15 cellular contexts compared by ENCODE assay signal in genomic region chr2:1633936-1634587, GRCh38.
"Had no signal": no experiment of that assay in that cellular context is flagged by ENCODE, and none has a peak within 500 bp of the region (broad histone marks: within the 10 kb centered on the region; RNA-seq: fewer than 3 reads in every experiment).

No MANE protein-coding gene starts in this region.

- H3K4me1 Mint-ChIP-seq: activated T-helper 17 cell treated with anti-CD3 and anti-CD28 coated beads, Interleukin-2, amount 50 U/mL, for 72 hours; stimulated activated effector memory CD8-positive, alpha-beta T cell treated with anti-CD3 and anti-CD28 coated beads, Interleukin-12 subunit alpha, Interleukin-12 subunit beta, amount 100 ng/mL, for 72 hours had no signal

- H3K4me3 Mint-ChIP-seq: activated T-helper 17 cell treated with anti-CD3 and anti-CD28 coated beads, Interleukin-2, amount 50 U/mL, for 72 hours; mesothelial cell of epicardium; stimulated activated effector memory CD8-positive, alpha-beta T cell treated with anti-CD3 and anti-CD28 coated beads, Interleukin-12 subunit alpha, Interleukin-12 subunit beta, amount 100 ng/mL, for 72 hours had no signal

- H3K4me3 ChIP-seq: ascending aorta, colonic mucosa, esophagus muscularis mucosa, ovary, thyroid gland had no signal

- H3K27ac Mint-ChIP-seq: activated T-helper 17 cell treated with anti-CD3 and anti-CD28 coated beads, Interleukin-2, amount 50 U/mL, for 72 hours; mesothelial cell of epicardium; stimulated activated effector memory CD8-positive, alpha-beta T cell treated with anti-CD3 and anti-CD28 coated beads, Interleukin-12 subunit alpha, Interleukin-12 subunit beta, amount 100 ng/mL, for 72 hours had no signal

- H3K27me3 ChIP-seq: ascending aorta, colonic mucosa, esophagus muscularis mucosa, ovary, thyroid gland had no signal

- H3K4me1 ChIP-seq: colonic mucosa had no signal

- H3K36me3 Mint-ChIP-seq: stimulated activated effector memory CD8-positive, alpha-beta T cell treated with anti-CD3 and anti-CD28 coated beads, Interleukin-12 subunit alpha, Interleukin-12 subunit beta, amount 100 ng/mL, for 72 hours had no signal

- H3K27ac ChIP-seq: ascending aorta, colonic mucosa, esophagus muscularis mucosa, ovary, thyroid gland had no signal

- H3K36me3 ChIP-seq: colonic mucosa, ovary had no signal

- DNase-seq: activated CD4-positive, CD25-positive, alpha-beta regulatory T cell treated with anti-CD3 and anti-CD28 coated beads, Interleukin-2, amount 50 U/mL, for 72 hours; activated naive CD4-positive, alpha-beta T cell treated with Interleukin-2 at 50 U/mL for 16 hours; colonic mucosa; effector CD4-positive, alpha-beta T cell; stimulated activated CD4-positive, alpha-beta T cell treated with anti-CD3 and anti-CD28 coated beads, Interleukin-12 subunit alpha, Interleukin-12 subunit beta, amount 100 ng/mL, for 4 hours; stimulated activated CD4-positive, alpha-beta T cell treated with anti-CD3 and anti-CD28 coated beads, Interleukin-2, amount 100 ng/mL, for 24 hours; T-helper 1 cell; T1000; thyroid gland had no signal

- H3K9me3 ChIP-seq: ascending aorta, colonic mucosa, ovary, thyroid gland had no signal

- H3K9me3 Mint-ChIP-seq: activated T-helper 17 cell treated with anti-CD3 and anti-CD28 coated beads, Interleukin-2, amount 50 U/mL, for 72 hours; stimulated activated effector memory CD8-positive, alpha-beta T cell treated with anti-CD3 and anti-CD28 coated beads, Interleukin-12 subunit alpha, Interleukin-12 subunit beta, amount 100 ng/mL, for 72 hours had no signal

- ATAC-seq: activated T-helper 17 cell treated with anti-CD3 and anti-CD28 coated beads, Interleukin-2, amount 50 U/mL, for 72 hours had no signal
